In genomic region chr18:50695431-50696176, GRCh38 we compare ENCODE assay signal across 17 cellular contexts.
A peak's percentile ranks its signal among the peaks of the same experiment; 100 is the strongest.
DNase-seq lines count a peak whose midpoint lies in the region; ATAC-seq, FAIRE-seq and TF ChIP-seq lines count a peak whose summit lies in the region.
"Had no signal": no experiment of that assay in that cellular context is flagged by ENCODE, and none has a peak within 500 bp of the region (broad histone marks: within the 10 kb centered on the region; RNA-seq: fewer than 3 reads in every experiment).

No MANE protein-coding gene starts in this region.

- no peaks in the 10 kb centered on the region for H3K36me3 ChIP-seq in HepG2 (replicated peaks in 1 of 2; ENCODE audit: control insufficient read depth in 1 of 2, insufficient read depth in 2 of 2, low read length in 2 of 2)
- no peaks in the 10 kb centered on the region for H3K36me3 ChIP-seq in right lobe of liver
- no peaks in the 10 kb centered on the region for H3K36me3 ChIP-seq in left ventricle myocardium inferior
- H3K36me3 ChIP-seq in sigmoid colon, result no peaks in the 10 kb centered on the region
- H3K36me3 ChIP-seq: Peyer's patch had no signal

- DNase-seq in HepG2 (ENCODE audit: low spot score) (no peak), right lobe of liver (no peak), caudate nucleus (lab: John Stamatoyannopoulos, UW) (peak in 33 of 61 donors; percentile 5 to 76 (median 32)), left ventricle myocardium inferior (peak; percentile 30), sigmoid colon (peak; percentile 47), hepatic stellate cell (ENCODE audit: low spot score) (no peak), medulla oblongata (ENCODE audit: extremely low spot score) (no peak)
- no peak for DNase-seq in activated CD4-positive, alpha-beta T cell treated with anti-CD3 and anti-CD28 coated beads, Interleukin-2, amount 50 U/mL, for 48 hours
- DNase-seq: CD8-positive, alpha-beta T cell; DND-41; GF-D8; GM23248; NCI-H2227 treated with DMSO at 0.1 percent for 48 hours; NCI-H526; Peyer's patch; SIG-M5 had no signal

- TF ChIP-seq POLR2A in HepG2 (IDR thresholded peaks at IDR 0.05; ENCODE audit: insufficient read depth in 1 of 2, low read depth in 2 of 2, low read length in 2 of 2) (no peak), right lobe of liver (IDR thresholded peaks at IDR 0.05) (no peak), sigmoid colon (IDR thresholded peaks at IDR 0.05) (no peak)

- BruUV-seq in HepG2 (replicated peaks; lab: Mats Ljungman, UMichigan), result no TSS peak

- CTCF ChIA-PET in HepG2 (lab: Yijun Ruan, JAX; ENCODE audit: low intra/inter-chr PET ratio, low total read pairs), result no interaction called here

- H3K27ac ChIP-seq in HepG2 (ENCODE audit: extremely low read length, insufficient read depth, low read length) (no peak overlapping the region), right lobe of liver (no peak overlapping the region), caudate nucleus (ENCODE audit: low read depth, low read length) (no peak overlapping the region), left ventricle myocardium inferior (replicated peaks) (peak overlapping the region; percentile 37), sigmoid colon (no peak overlapping the region)
- H3K27ac ChIP-seq: GM23248, Peyer's patch had no signal

- 75% methylated on average over 10 of the region's 10 CpGs for WGBS in HepG2 (ENCODE audit: low lambda C conversion rate)
- WGBS in right lobe of liver (ENCODE audit: insufficient coverage, low coverage, low lambda C conversion rate, missing lambda C conversion rate), result 77% methylated on average over 9 of the region's 10 CpGs
- 88 to 93% methylated on average over 10 of the region's 10 CpGs for WGBS in sigmoid colon, 2 donors

- H3K79me2 ChIP-seq in HepG2 (ENCODE audit: insufficient read depth, low read length), result no peaks in the 10 kb centered on the region

- H3K9me3 ChIP-seq in HepG2 (ENCODE audit: low read length), result no peaks in the 10 kb centered on the region
- H3K9me3 ChIP-seq in right lobe of liver, result no peaks in the 10 kb centered on the region
- H3K9me3 ChIP-seq in left ventricle myocardium inferior (replicated peaks), result no peaks in the 10 kb centered on the region
- no peaks in the 10 kb centered on the region for H3K9me3 ChIP-seq in sigmoid colon
- H3K9me3 ChIP-seq: Peyer's patch had no signal

- in situ Hi-C loops in HepG2 (cut with HindIII; ENCODE audit: extremely low pct_ligation_motif_present, low pct_unique_long_range_greater_than_20kb), result no loop called here

- POLR2A ChIA-PET in HepG2 (lab: Yijun Ruan, JAX), result no interaction called here

- no peak for TF ChIP-seq RAD21 in HepG2 (CRISPR knock-in tag; IDR thresholded peaks at IDR 0.05)

- H3K9ac ChIP-seq in HepG2 (ENCODE audit: insufficient read depth, low read depth, low read length), result no peak overlapping the region
- H3K9ac ChIP-seq: GM23248 had no signal

- H4K20me1 ChIP-seq in HepG2 (ENCODE audit: insufficient read depth, low read length), result no peaks in the 10 kb centered on the region

- FAIRE-seq in HepG2 (lab: Jason Lieb, UNC), result no peak
- FAIRE-seq: D721Med had no signal

- H2AFZ ChIP-seq in HepG2 (ENCODE audit: low read length), result no peak overlapping the region
- H2AFZ ChIP-seq: GM23248 had no signal

- H3K4me1 ChIP-seq in HepG2 (ENCODE audit: insufficient read depth, low read length) (no peaks in the 10 kb centered on the region), right lobe of liver (no peaks in the 10 kb centered on the region), left ventricle myocardium inferior (peaks cover 30% of the 10 kb centered on the region), sigmoid colon (no peaks in the 10 kb centered on the region)
- H3K4me1 ChIP-seq: Peyer's patch had no signal

- ATAC-seq in HepG2 (no peak), right lobe of liver (no peak)
- ATAC-seq: CD8-positive, alpha-beta T cell had no signal

- H3K27me3 ChIP-seq in HepG2 (ENCODE audit: control insufficient read depth in 1 of 2, insufficient read depth in 2 of 2, low read length in 2 of 2) (peaks cover 0 to 1% of the 10 kb centered on the region in 2 experiments; a peak in 1 of 5 replicates), right lobe of liver (no peaks in the 10 kb centered on the region), left ventricle myocardium inferior (ENCODE audit: low read depth) (no peaks in the 10 kb centered on the region), sigmoid colon (no peaks in the 10 kb centered on the region)
- H3K27me3 ChIP-seq: Peyer's patch had no signal

- no peak overlapping the region for H3K4me2 ChIP-seq in HepG2 (ENCODE audit: low read depth, low read length)

- TF ChIP-seq CTCF in HepG2 (CRISPR knock-in tag; IDR thresholded peaks at IDR 0.05) (no peak), right lobe of liver (IDR thresholded peaks at IDR 0.05) (no peak), left ventricle myocardium inferior (IDR thresholded peaks at IDR 0.05; ENCODE audit: borderline replicate concordance) (no peak), sigmoid colon (IDR thresholded peaks at IDR 0.05) (no peak)

- H3K4me3 ChIP-seq in HepG2 (replicated peaks in 1 of 3; ENCODE audit: insufficient read depth in 1 of 3, low read depth in 2 of 3, low read length in 3 of 3) (no peak overlapping the region), right lobe of liver (no peak overlapping the region), left ventricle myocardium inferior (no peak overlapping the region), sigmoid colon (no peak overlapping the region)
- H3K4me3 ChIP-seq: GM23248, Peyer's patch had no signal

- intact Hi-C loops in HepG2 (cut with micrococcal nuclease; ENCODE audit: unreplicated experiment), result no loop called here
- intact Hi-C loops in right lobe of liver (cut with DNase I), result no loop called here
- intact Hi-C loops in left ventricle myocardium inferior (cut with micrococcal nuclease), result no loop called here
- intact Hi-C loops in sigmoid colon (cut with DNase I), result no loop called here

- no peak for TF ChIP-seq EP300 in HepG2 (IDR thresholded peaks at IDR 0.05; ENCODE audit: low read depth in 2 of 2, low read length in 2 of 2)
- no peak for TF ChIP-seq EP300 in HepG2 (CRISPR knock-in tag; IDR thresholded peaks at IDR 0.05; ENCODE audit: borderline replicate concordance)
- TF ChIP-seq EP300 in sigmoid colon (IDR thresholded peaks at IDR 0.05), result no peak

TF ChIP-seq in HepG2, 621 proteins besides CTCF, POLR2A, EP300 and RAD21 (continues in another document):
- TF ChIP-seq U2AF1 (optimal IDR thresholded peaks at IDR 0.05; ENCODE audit: low read depth, low read length) (no peak), MAFF (IDR thresholded peaks at IDR 0.05; ENCODE audit: low read depth, low read length) (peak; percentile 74), ZNF275 (CRISPR knock-in tag; IDR thresholded peaks at IDR 0.05; ENCODE audit: borderline replicate concordance) (no peak), NFKBIZ (CRISPR knock-in tag; IDR thresholded peaks at IDR 0.05) (no peak), NFE2 (CRISPR knock-in tag; IDR thresholded peaks at IDR 0.05) (no peak), RNF2 (conservative IDR thresholded peaks at IDR 0.05; ENCODE audit: low read depth) (no peak), ZNF503 (CRISPR knock-in tag; IDR thresholded peaks at IDR 0.05) (no peak), MAFK (conservative IDR thresholded peaks at IDR 0.05 in 1 of 2, IDR thresholded peaks at IDR 0.05 in 1 of 2; ENCODE audit: low read length in 2 of 2) (peak; percentile 63 to 84), DDIT3 (CRISPR knock-in tag; IDR thresholded peaks at IDR 0.05) (no peak), ARID3A (IDR thresholded peaks at IDR 0.05; ENCODE audit: low read depth, low read length) (no peak)

Comparison
In these comparisons a context has a peak if more than half of its experiments do, and no peak if none do; other contexts are left out.
1. DNase-seq: peak in caudate nucleus (33 of 61), left ventricle myocardium inferior (single experiment) and sigmoid colon (single experiment); none in HepG2 (single experiment), right lobe of liver (0 of 3), hepatic stellate cell (single experiment), medulla oblongata (single experiment) and activated CD4-positive, alpha-beta T cell treated with anti-CD3 and anti-CD28 coated beads, Interleukin-2, amount 50 U/mL, for 48 hours (0 of 2).